1 cellular context compared by ENCODE assay signal in the genomic region with DNA sequence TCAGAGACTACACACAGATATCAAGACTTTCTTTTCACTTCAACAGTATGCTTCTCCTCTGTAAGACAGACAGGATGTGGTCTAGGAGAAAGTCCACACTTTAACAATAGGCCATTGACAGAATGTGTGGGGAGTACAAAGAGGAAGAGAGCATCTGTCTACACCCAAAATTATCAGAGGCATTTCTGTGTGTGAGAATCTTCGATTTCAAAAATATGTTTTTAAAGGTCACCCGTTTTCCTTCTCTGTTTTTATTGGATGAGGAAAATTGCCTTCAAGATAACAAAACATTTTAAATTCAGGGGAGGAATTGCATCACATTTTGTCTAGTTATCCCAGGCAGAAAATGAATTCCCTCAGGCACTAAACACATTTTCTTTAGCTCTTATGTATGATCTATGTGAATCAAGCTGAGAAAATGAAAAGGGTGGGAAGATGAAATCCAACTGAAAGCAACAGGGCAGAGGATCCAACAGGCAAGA.
TF ChIP-seq lines count a peak whose summit lies in the region.

No MANE protein-coding gene starts in this region.

TF ChIP-seq in GM23338, 12 proteins besides CTCF, POLR2A, EP300 and RAD21 (continued from another document):
- TF ChIP-seq, protein P1, sequence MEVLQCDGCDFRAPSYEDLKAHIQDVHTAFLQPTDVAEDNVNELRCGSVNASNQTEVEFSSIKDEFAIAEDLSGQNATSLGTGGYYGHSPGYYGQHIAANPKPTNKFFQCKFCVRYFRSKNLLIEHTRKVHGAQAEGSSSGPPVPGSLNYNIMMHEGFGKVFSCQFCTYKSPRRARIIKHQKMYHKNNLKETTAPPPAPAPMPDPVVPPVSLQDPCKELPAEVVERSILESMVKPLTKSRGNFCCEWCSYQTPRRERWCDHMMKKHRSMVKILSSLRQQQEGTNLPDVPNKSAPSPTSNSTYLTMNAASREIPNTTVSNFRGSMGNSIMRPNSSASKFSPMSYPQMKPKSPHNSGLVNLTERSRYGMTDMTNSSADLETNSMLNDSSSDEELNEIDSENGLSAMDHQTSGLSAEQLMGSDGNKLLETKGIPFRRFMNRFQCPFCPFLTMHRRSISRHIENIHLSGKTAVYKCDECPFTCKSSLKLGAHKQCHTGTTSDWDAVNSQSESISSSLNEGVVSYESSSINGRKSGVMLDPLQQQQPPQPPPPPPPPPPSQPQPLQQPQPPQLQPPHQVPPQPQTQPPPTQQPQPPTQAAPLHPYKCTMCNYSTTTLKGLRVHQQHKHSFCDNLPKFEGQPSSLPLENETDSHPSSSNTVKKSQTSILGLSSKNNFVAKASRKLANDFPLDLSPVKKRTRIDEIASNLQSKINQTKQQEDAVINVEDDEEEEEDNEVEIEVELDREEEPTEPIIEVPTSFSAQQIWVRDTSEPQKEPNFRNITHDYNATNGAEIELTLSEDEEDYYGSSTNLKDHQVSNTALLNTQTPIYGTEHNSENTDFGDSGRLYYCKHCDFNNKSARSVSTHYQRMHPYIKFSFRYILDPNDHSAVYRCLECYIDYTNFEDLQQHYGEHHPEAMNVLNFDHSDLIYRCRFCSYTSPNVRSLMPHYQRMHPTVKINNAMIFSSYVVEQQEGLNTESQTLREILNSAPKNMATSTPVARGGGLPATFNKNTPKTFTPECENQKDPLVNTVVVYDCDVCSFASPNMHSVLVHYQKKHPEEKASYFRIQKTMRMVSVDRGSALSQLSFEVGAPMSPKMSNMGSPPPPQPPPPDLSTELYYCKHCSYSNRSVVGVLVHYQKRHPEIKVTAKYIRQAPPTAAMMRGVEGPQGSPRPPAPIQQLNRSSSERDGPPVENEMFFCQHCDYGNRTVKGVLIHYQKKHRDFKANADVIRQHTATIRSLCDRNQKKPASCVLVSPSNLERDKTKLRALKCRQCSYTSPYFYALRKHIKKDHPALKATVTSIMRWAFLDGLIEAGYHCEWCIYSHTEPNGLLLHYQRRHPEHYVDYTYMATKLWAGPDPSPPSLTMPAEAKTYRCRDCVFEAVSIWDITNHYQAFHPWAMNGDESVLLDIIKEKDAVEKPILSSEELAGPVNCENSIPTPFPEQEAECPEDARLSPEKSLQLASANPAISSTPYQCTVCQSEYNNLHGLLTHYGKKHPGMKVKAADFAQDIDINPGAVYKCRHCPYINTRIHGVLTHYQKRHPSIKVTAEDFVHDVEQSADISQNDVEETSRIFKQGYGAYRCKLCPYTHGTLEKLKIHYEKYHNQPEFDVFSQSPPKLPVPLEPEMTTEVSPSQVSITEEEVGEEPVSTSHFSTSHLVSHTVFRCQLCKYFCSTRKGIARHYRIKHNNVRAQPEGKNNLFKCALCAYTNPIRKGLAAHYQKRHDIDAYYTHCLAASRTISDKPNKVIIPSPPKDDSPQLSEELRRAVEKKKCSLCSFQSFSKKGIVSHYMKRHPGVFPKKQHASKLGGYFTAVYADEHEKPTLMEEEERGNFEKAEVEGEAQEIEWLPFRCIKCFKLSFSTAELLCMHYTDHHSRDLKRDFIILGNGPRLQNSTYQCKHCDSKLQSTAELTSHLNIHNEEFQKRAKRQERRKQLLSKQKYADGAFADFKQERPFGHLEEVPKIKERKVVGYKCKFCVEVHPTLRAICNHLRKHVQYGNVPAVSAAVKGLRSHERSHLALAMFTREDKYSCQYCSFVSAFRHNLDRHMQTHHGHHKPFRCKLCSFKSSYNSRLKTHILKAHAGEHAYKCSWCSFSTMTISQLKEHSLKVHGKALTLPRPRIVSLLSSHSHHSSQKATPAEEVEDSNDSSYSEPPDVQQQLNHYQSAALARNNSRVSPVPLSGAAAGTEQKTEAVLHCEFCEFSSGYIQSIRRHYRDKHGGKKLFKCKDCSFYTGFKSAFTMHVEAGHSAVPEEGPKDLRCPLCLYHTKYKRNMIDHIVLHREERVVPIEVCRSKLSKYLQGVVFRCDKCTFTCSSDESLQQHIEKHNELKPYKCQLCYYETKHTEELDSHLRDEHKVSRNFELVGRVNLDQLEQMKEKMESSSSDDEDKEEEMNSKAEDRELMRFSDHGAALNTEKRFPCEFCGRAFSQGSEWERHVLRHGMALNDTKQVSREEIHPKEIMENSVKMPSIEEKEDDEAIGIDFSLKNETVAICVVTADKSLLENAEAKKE (CRISPR knock-in tag; IDR thresholded peaks at IDR 0.05), result no peak
- TF ChIP-seq NANOG (IDR thresholded peaks at IDR 0.05; ENCODE audit: borderline replicate concordance), result no peak
- TF ChIP-seq CREB1 (CRISPR knock-in tag; IDR thresholded peaks at IDR 0.05; ENCODE audit: low read depth), result no peak
- TF ChIP-seq REST (IDR thresholded peaks at IDR 0.05; ENCODE audit: unreplicated experiment), result no peak
- TF ChIP-seq JUNB (IDR thresholded peaks at IDR 0.05; ENCODE audit: unreplicated experiment), result no peak
- TF ChIP-seq ZNF114 (CRISPR knock-in tag; IDR thresholded peaks at IDR 0.05), result no peak
- no peak for TF ChIP-seq STAT1 (IDR thresholded peaks at IDR 0.05; ENCODE audit: unreplicated experiment)
